ENCODE assay signal across 17 cellular contexts in genomic region chr3:195131149-195131548, GRCh38.
DNase-seq lines count a peak whose midpoint lies in the region; ATAC-seq, FAIRE-seq and TF ChIP-seq lines count a peak whose summit lies in the region.
"Had no signal": no experiment of that assay in that cellular context is flagged by ENCODE, and none has a peak within 500 bp of the region (broad histone marks: within the 10 kb centered on the region; RNA-seq: fewer than 3 reads in every experiment).

No MANE protein-coding gene starts in this region.

- peak overlapping the region in 2 of 3 experiments; percentile 15 to 43 for H3K27ac Mint-ChIP-seq in nephron

- FAIRE-seq in GM12891 (lab: Jason Lieb, UNC): peak; percentile 58

- CTCF ChIA-PET in RWPE1 (lab: Yijun Ruan, JAX): interaction anchor here (0.6 to 1.5 kb wide), 2 partner anchors 448 to 787 kb away, joined by 3 to 4 read pairs; no protein-coding TSS in a partner anchor

- peak overlapping the region; percentile 77 for H3K27ac ChIP-seq in RWPE1
- H3K27ac ChIP-seq: SJSA1 had no signal

- DNase-seq in GM12891 (ENCODE audit: insufficient read length, low spot score) (no peak), RWPE1 (ENCODE audit: low spot score) (peak; percentile 58), epithelial cell of esophagus (ENCODE audit: low read depth) (peak; percentile 96), NCI-H2029 treated with DMSO at 0.1 percent for 48 hours (lab: John Stamatoyannopoulos, UW) (no peak), NCI-H1694 (lab: John Stamatoyannopoulos, UW) (no peak)
- DNase-seq: ACHN, BE2C, Kasumi-1, NCI-H2081, NCI-H524 treated with DMSO at 0.1 percent for 48 hours, OCI-M1, RPMI8226 had no signal

- H3K9me3 Mint-ChIP-seq in nephron: no peaks in the 10 kb centered on the region

- H3K27me3 Mint-ChIP-seq in nephron (ENCODE audit: low read depth): no peaks in the 10 kb centered on the region

- no peak overlapping the region for H3K4me3 Mint-ChIP-seq in nephron

- no peak for TF ChIP-seq POLR2A in GM12891 (IDR thresholded peaks at IDR 0.05; ENCODE audit: low read depth, low read length)

- no peak for TF ChIP-seq CTCF in RWPE1 (conservative IDR thresholded peaks at IDR 0.05; ENCODE audit: low read depth)
- TF ChIP-seq CTCF in epithelial cell of esophagus (IDR thresholded peaks at IDR 0.05; ENCODE audit: insufficient read depth, low read depth, low read length, missing control alignments): no peak
- no peak for TF ChIP-seq CTCF in nephron (IDR thresholded peaks at IDR 0.05; ENCODE audit: unreplicated experiment in 3 of 3)

- no peak overlapping the region for H3K4me3 ChIP-seq in epithelial cell of esophagus (ENCODE audit: low read length)
- H3K4me3 ChIP-seq: HAP-1, SJSA1 had no signal

- POLR2A ChIA-PET in RWPE1 (lab: Yijun Ruan, JAX; ENCODE audit: low non-redundant PET): no interaction called here

- H3K36me3 Mint-ChIP-seq in nephron (ENCODE audit: low read depth): no peaks in the 10 kb centered on the region

- H3K4me1 Mint-ChIP-seq in nephron: peaks cover 64% of the 10 kb centered on the region

- ATAC-seq in GM21360 (IDR thresholded peaks at IDR 0.05; ENCODE audit: unreplicated experiment) (no peak), HG03280 (IDR thresholded peaks at IDR 0.05; ENCODE audit: unreplicated experiment) (no peak)

TF ChIP-seq in GM12891, 5 proteins besides CTCF, POLR2A, EP300 and RAD21:
- TF ChIP-seq SPI1 (IDR thresholded peaks at IDR 0.05; ENCODE audit: low read depth, low read length): no peak
- no peak for TF ChIP-seq POU2F2 (IDR thresholded peaks at IDR 0.05; ENCODE audit: low read depth, low read length)
- no peak for TF ChIP-seq PAX5 (IDR thresholded peaks at IDR 0.05; ENCODE audit: insufficient read depth, low read length, severe bottlenecking)
- TF ChIP-seq TAF1 (IDR thresholded peaks at IDR 0.05; ENCODE audit: low read depth, low read length): no peak
- no peak for TF ChIP-seq POLR2AphosphoS5 (IDR thresholded peaks at IDR 0.05; ENCODE audit: low read depth, low read length)

Comparison
In these comparisons a context has a peak if more than half of its experiments do, and no peak if none do; other contexts are left out.
1. DNase-seq: peak in RWPE1 (single experiment) and epithelial cell of esophagus (single experiment); none in GM12891 (single experiment), NCI-H2029 treated with DMSO at 0.1 percent for 48 hours (single experiment) and NCI-H1694 (single experiment).